1 cellular context compared by ENCODE assay signal in genomic region chr9:127694890-127695735, GRCh38.
TF ChIP-seq lines count a peak whose summit lies in the region.

No MANE protein-coding gene starts in this region.

TF ChIP-seq in HepG2, 621 proteins besides CTCF, POLR2A, EP300 and RAD21:
- TF ChIP-seq CREB1 (IDR thresholded peaks at IDR 0.05) (peak; percentile 88), CREB1 (CRISPR knock-in tag; IDR thresholded peaks at IDR 0.05) (no peak), CBX1 (IDR thresholded peaks at IDR 0.05; ENCODE audit: low read depth) (no peak)
